ENCODE assay signal across 12 cellular contexts in genomic region chr14:103073876-103074698, GRCh38. TPM values are rescaled to one million over a fixed set of nuclear protein-coding genes. Genes with fewer than 3 reads are reported as not detected.
DNase-seq lines count a peak whose midpoint lies in the region; ATAC-seq and TF ChIP-seq lines count a peak whose summit lies in the region.
"Had no signal": no experiment of that assay in that cellular context is flagged by ENCODE, and none has a peak within 500 bp of the region (broad histone marks: within the 10 kb centered on the region; RNA-seq: fewer than 3 reads in every experiment).

No MANE protein-coding gene starts in this region.

- TF ChIP-seq CTCF in brain (conservative IDR thresholded peaks at IDR 0.05): no peak
- no peak for TF ChIP-seq CTCF in suprapubic skin (IDR thresholded peaks at IDR 0.05)
- no peak for TF ChIP-seq CTCF in OCI-LY7 (conservative IDR thresholded peaks at IDR 0.05; ENCODE audit: low read length)

- no peaks in the 10 kb centered on the region for H3K9me2 ChIP-seq in OCI-LY7 (ENCODE audit: insufficient read depth, low read length)

- H3K27ac ChIP-seq in suprapubic skin: peak overlapping the region; percentile 87
- H3K27ac ChIP-seq in OCI-LY7 (ENCODE audit: low read depth, low read length, poor library complexity, severe bottlenecking): no peak overlapping the region

- peaks cover 7% of the 10 kb centered on the region for H3K27me3 Mint-ChIP-seq in T-helper 2 cell treated with Interferon-gamma antibody and Interleukin-4, amounts not matched to agents 5 μg/mL and 100 μg/mL, for 36 hours (ENCODE audit: low read depth)
- no peaks in the 10 kb centered on the region for H3K27me3 Mint-ChIP-seq in brain

- H3K9me3 Mint-ChIP-seq in T-helper 2 cell treated with Interferon-gamma antibody and Interleukin-4, amounts not matched to agents 5 μg/mL and 100 μg/mL, for 36 hours: no peaks in the 10 kb centered on the region
- H3K9me3 Mint-ChIP-seq in brain: no peaks in the 10 kb centered on the region

- H4K20me1 ChIP-seq in OCI-LY7 (ENCODE audit: insufficient read depth, low read length): no peaks in the 10 kb centered on the region

- POLR2A ChIA-PET in OCI-LY7 (lab: Charles Lee): interaction anchor here (0.5 kb wide), 1 partner anchor 109 kb away, joined by 3 read pairs; no protein-coding TSS in a partner anchor

- H3K27me3 ChIP-seq in suprapubic skin: no peaks in the 10 kb centered on the region

- no peak overlapping the region for H3K4me3 ChIP-seq in suprapubic skin
- H3K4me3 ChIP-seq in OCI-LY7 (ENCODE audit: low read depth, low read length, poor library complexity, severe bottlenecking): no peak overlapping the region

- DNase-seq in T-helper 2 cell treated with Interferon-gamma antibody and Interleukin-4, amounts not matched to agents 5 μg/mL and 100 μg/mL, for 36 hours (ENCODE audit: low spot score): no peak
- DNase-seq in T-helper 2 cell (no peak), kidney tubule cell (ENCODE audit: low spot score) (peak; percentile 31), suprapubic skin (ENCODE audit: low spot score in 2 of 2) (peak in 1 of 2 donors; percentile 65), COR-L47 (lab: John Stamatoyannopoulos, UW) (no peak), OCI-LY7 (ENCODE audit: low spot score) (no peak)
- DNase-seq: activated CD4-positive, CD25-positive, alpha-beta regulatory T cell; GF-D8 had no signal

- H3K4me3 Mint-ChIP-seq in T-helper 2 cell treated with Interferon-gamma antibody and Interleukin-4, amounts not matched to agents 5 μg/mL and 100 μg/mL, for 36 hours: peak overlapping the region; percentile 27
- H3K4me3 Mint-ChIP-seq in brain: peak overlapping the region in 3 of 5 experiments; percentile 1 to 43 (median 26)

- WGBS in suprapubic skin: 64% methylated on average over 13 of the region's 21 CpGs

- TF ChIP-seq POLR2A in suprapubic skin (IDR thresholded peaks at IDR 0.05): no peak

- BruUV-seq in OCI-LY7 (replicated peaks; lab: Mats Ljungman, UMichigan): no TSS peak

- H3K36me3 ChIP-seq in suprapubic skin (no peaks in the 10 kb centered on the region), OCI-LY7 (ENCODE audit: insufficient read depth, low read length) (no peaks in the 10 kb centered on the region)

- no peaks in the 10 kb centered on the region for H3K9me3 ChIP-seq in suprapubic skin
- H3K9me3 ChIP-seq in OCI-LY7 (ENCODE audit: low read length): no peaks in the 10 kb centered on the region

- intact Hi-C loops in OCI-LY7 (cut with micrococcal nuclease; ENCODE audit: unreplicated experiment): no loop called here

- H3K4me1 ChIP-seq in suprapubic skin (peaks cover 52% of the 10 kb centered on the region), OCI-LY7 (ENCODE audit: insufficient read depth, low read length, poor library complexity, severe bottlenecking) (peaks cover 4% of the 10 kb centered on the region)

- H3K4me2 ChIP-seq in OCI-LY7 (ENCODE audit: low read length): no peak overlapping the region

- no peaks in the 10 kb centered on the region for H3K79me2 ChIP-seq in OCI-LY7 (ENCODE audit: insufficient read depth, low read depth, low read length)

- no peaks in the 10 kb centered on the region for H3K4me1 Mint-ChIP-seq in T-helper 2 cell treated with Interferon-gamma antibody and Interleukin-4, amounts not matched to agents 5 μg/mL and 100 μg/mL, for 36 hours (ENCODE audit: low read depth)
- H3K4me1 Mint-ChIP-seq in brain: no peaks in the 10 kb centered on the region

- CTCF ChIA-PET in OCI-LY7 (lab: Charles Lee; ENCODE audit: unreplicated experiment): interaction anchor here (1.0 kb wide), 1 partner anchor 12 kb away, joined by 3 read pairs; no protein-coding TSS in a partner anchor

- no peak overlapping the region for H2AFZ ChIP-seq in OCI-LY7 (ENCODE audit: low read length)

- no peak for ATAC-seq in HG03039 (IDR thresholded peaks at IDR 0.05; ENCODE audit: unreplicated experiment)

- H3K36me3 Mint-ChIP-seq in T-helper 2 cell treated with Interferon-gamma antibody and Interleukin-4, amounts not matched to agents 5 μg/mL and 100 μg/mL, for 36 hours (ENCODE audit: low read depth): no peaks in the 10 kb centered on the region
- H3K36me3 Mint-ChIP-seq in brain: no peaks in the 10 kb centered on the region

- no peak overlapping the region for H3K27ac Mint-ChIP-seq in T-helper 2 cell treated with Interferon-gamma antibody and Interleukin-4, amounts not matched to agents 5 μg/mL and 100 μg/mL, for 36 hours
- peak overlapping the region in 1 of 5 experiments; percentile 57 for H3K27ac Mint-ChIP-seq in brain

- no peak for TF ChIP-seq EP300 in suprapubic skin (IDR thresholded peaks at IDR 0.05)

RNA-seq across cellular contexts. Expression of gene LBHD2, which starts 9.9 kb away (rescaled TPM):
- not detected for polyA plus RNA-seq in brain (ENCODE audit: insufficient read depth, low read depth, low replicate concordance)
- total RNA-seq in suprapubic skin: not detected
- not detected in 2 replicates for total RNA-seq in OCI-LY7 (2014; rRNA removed; shearing (Covaris generic))
- total RNA-seq in OCI-LY7 (2022): not detected in 2 replicates
- total RNA-seq: frontal cortex, mononuclear cell had no signal

RNA-seq across cellular contexts. Expression of gene CDC42BPB, which starts 16.7 kb away (rescaled TPM):
- polyA plus RNA-seq in brain (ENCODE audit: insufficient read depth, low read depth, low replicate concordance): 82.7 TPM
- total RNA-seq in suprapubic skin (100 to 1,000 TPM; 105 to 178 (median 107) TPM), OCI-LY7 (2022) (0.20 and 0.46 TPM in 2 replicates)
- 0.03 TPM in 1 of 2 replicates, not detected in the other for total RNA-seq in OCI-LY7 (2014; rRNA removed; shearing (Covaris generic))

RNA-seq across cellular contexts. Expression of gene EXOC3L4, which starts 20.4 kb away (rescaled TPM):
- not detected for polyA plus RNA-seq in brain (ENCODE audit: insufficient read depth, low read depth, low replicate concordance)
- total RNA-seq in suprapubic skin (1 to 10 TPM in 1 of 4 donors, not detected in 3; 1.5 TPM), OCI-LY7 (2022) (not detected in 2 replicates)
- total RNA-seq in OCI-LY7 (2014; rRNA removed; shearing (Covaris generic)): not detected in 2 replicates
- total RNA-seq: mononuclear cell had no signal

RNA-seq across cellular contexts. Expression of gene TNFAIP2, which starts 49.2 kb away (rescaled TPM):
- polyA plus RNA-seq in brain (ENCODE audit: insufficient read depth, low read depth, low replicate concordance): 19.6 TPM
- total RNA-seq in suprapubic skin (10 to 100 TPM; 11.9 to 23.3 (median 16.4) TPM), OCI-LY7 (2022) (not detected in 2 replicates)
- not detected in 2 replicates for total RNA-seq in OCI-LY7 (2014; rRNA removed; shearing (Covaris generic))

Comparison
In these comparisons a context has a peak if more than half of its experiments do, and no peak if none do; other contexts are left out.
1. RNA of gene CDC42BPB, which starts 16.7 kb away (total RNA-seq): 105 to 178 TPM in suprapubic skin; 0.03 to 0.46 TPM in OCI-LY7; every median in the first group is over 10 times any median in the second.